In genomic region chr3:153285194-153285641, GRCh38 we compare ENCODE assay signal across 10 cellular contexts.
A peak's percentile ranks its signal among the peaks of the same experiment; 100 is the strongest.
DNase-seq lines count a peak whose midpoint lies in the region; ATAC-seq, FAIRE-seq and TF ChIP-seq lines count a peak whose summit lies in the region.
"Had no signal": no experiment of that assay in that cellular context is flagged by ENCODE, and none has a peak within 500 bp of the region (broad histone marks: within the 10 kb centered on the region; RNA-seq: fewer than 3 reads in every experiment).

No MANE protein-coding gene starts in this region.

- no peak for TF ChIP-seq EP300 in HepG2 (IDR thresholded peaks at IDR 0.05; ENCODE audit: low read depth in 2 of 2, low read length in 2 of 2)
- TF ChIP-seq EP300 in HepG2 (CRISPR knock-in tag; IDR thresholded peaks at IDR 0.05; ENCODE audit: borderline replicate concordance): no peak

- no peak overlapping the region for H3K4me2 ChIP-seq in HepG2 (ENCODE audit: low read depth, low read length)

- CTCF ChIA-PET in HepG2 (lab: Yijun Ruan, JAX; ENCODE audit: low intra/inter-chr PET ratio, low total read pairs): no interaction called here

- no peaks in the 10 kb centered on the region for H3K36me3 ChIP-seq in liver (ENCODE audit: control insufficient read depth in 4 of 4, insufficient read depth in 3 of 4, low read depth in 1 of 4, low read length in 3 of 4)
- no peaks in the 10 kb centered on the region for H3K36me3 ChIP-seq in HepG2 (replicated peaks in 1 of 2; ENCODE audit: control insufficient read depth in 1 of 2, insufficient read depth in 2 of 2, low read length in 2 of 2)
- no peaks in the 10 kb centered on the region for H3K36me3 ChIP-seq in brain microvascular endothelial cell (replicated peaks)
- H3K36me3 ChIP-seq: WERI-Rb-1 had no signal

- H3K36me3 Mint-ChIP-seq in glutamatergic neuron (ENCODE audit: unreplicated experiment): no peaks in the 10 kb centered on the region

- H3K4me1 Mint-ChIP-seq in glutamatergic neuron (ENCODE audit: low read depth, unreplicated experiment): no peaks in the 10 kb centered on the region

- in situ Hi-C loops in HepG2 (cut with HindIII; ENCODE audit: extremely low pct_ligation_motif_present, low pct_unique_long_range_greater_than_20kb): loop anchor here (10.0 kb wide), 1 partner anchor 240 kb away; no protein-coding TSS in a partner anchor
- in situ Hi-C loops in brain microvascular endothelial cell (cut with HindIII; ENCODE audit: low pct_ligation_motif_present, low sequenced_read_pairs): loop anchor here (25.0 kb wide), 1 partner anchor 223 kb away; no protein-coding TSS in a partner anchor

- WGBS in liver: 68% methylated on average over 1 of the region's 1 CpG
- 0% methylated on average over 1 of the region's 1 CpG for WGBS in HepG2 (ENCODE audit: low lambda C conversion rate)

- no peaks in the 10 kb centered on the region for H3K27me3 Mint-ChIP-seq in glutamatergic neuron (ENCODE audit: unreplicated experiment)

- H3K9ac ChIP-seq in liver (ENCODE audit: low read depth in 1 of 2, low read length in 2 of 2): no peak overlapping the region
- no peak overlapping the region for H3K9ac ChIP-seq in HepG2 (ENCODE audit: insufficient read depth, low read depth, low read length)

- no peak for TF ChIP-seq POLR2A in HepG2 (IDR thresholded peaks at IDR 0.05; ENCODE audit: insufficient read depth in 1 of 2, low read depth in 2 of 2, low read length in 2 of 2)

- intact Hi-C loops in HepG2 (cut with micrococcal nuclease; ENCODE audit: unreplicated experiment): no loop called here

- H3K9me3 ChIP-seq in liver (ENCODE audit: control insufficient read depth in 4 of 4, low read length in 3 of 4): no peaks in the 10 kb centered on the region
- H3K9me3 ChIP-seq in HepG2 (ENCODE audit: low read length): no peaks in the 10 kb centered on the region
- H3K9me3 ChIP-seq: Caco-2 had no signal

- no peak overlapping the region for H3K27ac Mint-ChIP-seq in glutamatergic neuron (ENCODE audit: unreplicated experiment)

- no peak for TF ChIP-seq RAD21 in liver (IDR thresholded peaks at IDR 0.05)
- no peak for TF ChIP-seq RAD21 in HepG2 (CRISPR knock-in tag; IDR thresholded peaks at IDR 0.05)

- POLR2A ChIA-PET in HepG2 (lab: Yijun Ruan, JAX): no interaction called here

- H4K20me1 ChIP-seq in HepG2 (ENCODE audit: insufficient read depth, low read length): no peaks in the 10 kb centered on the region

- H2AFZ ChIP-seq in HepG2 (ENCODE audit: low read length): no peak overlapping the region

- TF ChIP-seq CTCF in liver (IDR thresholded peaks at IDR 0.05; ENCODE audit: low read depth, low read length, missing input control) (no peak), HepG2 (CRISPR knock-in tag; IDR thresholded peaks at IDR 0.05) (no peak), brain microvascular endothelial cell (IDR thresholded peaks at IDR 0.05; ENCODE audit: low read depth, low read length, missing control alignments) (peak; percentile 29), glutamatergic neuron (IDR thresholded peaks at IDR 0.05; ENCODE audit: partially characterized antibody, unreplicated experiment) (no peak)

- FAIRE-seq in HepG2 (lab: Jason Lieb, UNC): no peak

- H3K27ac ChIP-seq in liver (ENCODE audit: low read depth in 1 of 2, low read length in 2 of 2): peak overlapping the region; percentile 17 to 48
- H3K27ac ChIP-seq in HepG2 (ENCODE audit: extremely low read length, insufficient read depth, low read length): no peak overlapping the region
- H3K27ac ChIP-seq in brain microvascular endothelial cell: peak overlapping the region; percentile 77
- H3K27ac ChIP-seq: WERI-Rb-1 had no signal

- peaks cover 0 to 3% (median 0%) of the 10 kb centered on the region in 4 donors for H3K27me3 ChIP-seq in liver (ENCODE audit: control insufficient read depth in 4 of 4, insufficient read depth in 4 of 4, low read length in 3 of 4)
- no peaks in the 10 kb centered on the region; a peak in 1 of 5 replicates for H3K27me3 ChIP-seq in HepG2 (ENCODE audit: control insufficient read depth in 1 of 2, insufficient read depth in 2 of 2, low read length in 2 of 2)
- H3K27me3 ChIP-seq in brain microvascular endothelial cell (replicated peaks): no peaks in the 10 kb centered on the region

- BruUV-seq in HepG2 (replicated peaks; lab: Mats Ljungman, UMichigan): no TSS peak

- DNase-seq in HepG2 (ENCODE audit: low spot score) (no peak), brain microvascular endothelial cell (peak; percentile 27), kidney tubule cell (ENCODE audit: low spot score) (peak; percentile 45), NCI-H1417 treated with DMSO at 0.1 percent for 48 hours (lab: John Stamatoyannopoulos, UW) (no peak), cerebellum (ENCODE audit: low spot score) (no peak), glutamatergic neuron (no peak), epidermal melanocyte (ENCODE audit: insufficient read length, low spot score) (no peak)
- DNase-seq: Caco-2, WERI-Rb-1 had no signal

- no peak for ATAC-seq in HepG2

- no peak overlapping the region for H3K4me3 ChIP-seq in liver (ENCODE audit: low read depth in 1 of 3, low read length in 3 of 3)
- H3K4me3 ChIP-seq in HepG2 (replicated peaks in 1 of 3; ENCODE audit: insufficient read depth in 1 of 3, low read depth in 2 of 3, low read length in 3 of 3): no peak overlapping the region
- no peak overlapping the region for H3K4me3 ChIP-seq in brain microvascular endothelial cell (ENCODE audit: low read depth, low read length)

- no peak overlapping the region for H3K4me3 Mint-ChIP-seq in glutamatergic neuron (ENCODE audit: unreplicated experiment)

- no peaks in the 10 kb centered on the region for H3K79me2 ChIP-seq in HepG2 (ENCODE audit: insufficient read depth, low read length)

- no peaks in the 10 kb centered on the region for H3K9me3 Mint-ChIP-seq in glutamatergic neuron (ENCODE audit: unreplicated experiment)

- H3K4me1 ChIP-seq in liver (ENCODE audit: control insufficient read depth in 4 of 4, insufficient read depth in 4 of 4, low read length in 3 of 4) (peaks cover 0 to 2% (median 0%) of the 10 kb centered on the region in 4 donors), HepG2 (ENCODE audit: insufficient read depth, low read length) (no peaks in the 10 kb centered on the region)
- H3K4me1 ChIP-seq: Caco-2 had no signal

TF ChIP-seq in liver, 16 proteins besides CTCF, POLR2A, EP300 and RAD21 (continues in another document):
- TF ChIP-seq HNF4G (IDR thresholded peaks at IDR 0.05) (no peak), YY1 (IDR thresholded peaks at IDR 0.05) (no peak), FOXA2 (IDR thresholded peaks at IDR 0.05) (no peak), NR2F2 (IDR thresholded peaks at IDR 0.05) (no peak)
- TF ChIP-seq, protein P1, sequence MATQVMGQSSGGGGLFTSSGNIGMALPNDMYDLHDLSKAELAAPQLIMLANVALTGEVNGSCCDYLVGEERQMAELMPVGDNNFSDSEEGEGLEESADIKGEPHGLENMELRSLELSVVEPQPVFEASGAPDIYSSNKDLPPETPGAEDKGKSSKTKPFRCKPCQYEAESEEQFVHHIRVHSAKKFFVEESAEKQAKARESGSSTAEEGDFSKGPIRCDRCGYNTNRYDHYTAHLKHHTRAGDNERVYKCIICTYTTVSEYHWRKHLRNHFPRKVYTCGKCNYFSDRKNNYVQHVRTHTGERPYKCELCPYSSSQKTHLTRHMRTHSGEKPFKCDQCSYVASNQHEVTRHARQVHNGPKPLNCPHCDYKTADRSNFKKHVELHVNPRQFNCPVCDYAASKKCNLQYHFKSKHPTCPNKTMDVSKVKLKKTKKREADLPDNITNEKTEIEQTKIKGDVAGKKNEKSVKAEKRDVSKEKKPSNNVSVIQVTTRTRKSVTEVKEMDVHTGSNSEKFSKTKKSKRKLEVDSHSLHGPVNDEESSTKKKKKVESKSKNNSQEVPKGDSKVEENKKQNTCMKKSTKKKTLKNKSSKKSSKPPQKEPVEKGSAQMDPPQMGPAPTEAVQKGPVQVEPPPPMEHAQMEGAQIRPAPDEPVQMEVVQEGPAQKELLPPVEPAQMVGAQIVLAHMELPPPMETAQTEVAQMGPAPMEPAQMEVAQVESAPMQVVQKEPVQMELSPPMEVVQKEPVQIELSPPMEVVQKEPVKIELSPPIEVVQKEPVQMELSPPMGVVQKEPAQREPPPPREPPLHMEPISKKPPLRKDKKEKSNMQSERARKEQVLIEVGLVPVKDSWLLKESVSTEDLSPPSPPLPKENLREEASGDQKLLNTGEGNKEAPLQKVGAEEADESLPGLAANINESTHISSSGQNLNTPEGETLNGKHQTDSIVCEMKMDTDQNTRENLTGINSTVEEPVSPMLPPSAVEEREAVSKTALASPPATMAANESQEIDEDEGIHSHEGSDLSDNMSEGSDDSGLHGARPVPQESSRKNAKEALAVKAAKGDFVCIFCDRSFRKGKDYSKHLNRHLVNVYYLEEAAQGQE (IDR thresholded peaks at IDR 0.05): no peak

TF ChIP-seq in HepG2, 621 proteins besides CTCF, POLR2A, EP300 and RAD21:
- TF ChIP-seq GTF3A (CRISPR knock-in tag; conservative IDR thresholded peaks at IDR 0.05): no peak
- TF ChIP-seq ZNF296 (CRISPR knock-in tag; conservative IDR thresholded peaks at IDR 0.05): no peak
TF ChIP-seq in HepG2: peak in this region for 0.

Comparison
In these comparisons a context has a peak if more than half of its experiments do, and no peak if none do; other contexts are left out.
1. DNase-seq: peak in brain microvascular endothelial cell (single experiment) and kidney tubule cell (single experiment); none in HepG2 (single experiment), NCI-H1417 treated with DMSO at 0.1 percent for 48 hours (single experiment), cerebellum (single experiment), glutamatergic neuron (single experiment) and epidermal melanocyte (single experiment).